In the genomic region with DNA sequence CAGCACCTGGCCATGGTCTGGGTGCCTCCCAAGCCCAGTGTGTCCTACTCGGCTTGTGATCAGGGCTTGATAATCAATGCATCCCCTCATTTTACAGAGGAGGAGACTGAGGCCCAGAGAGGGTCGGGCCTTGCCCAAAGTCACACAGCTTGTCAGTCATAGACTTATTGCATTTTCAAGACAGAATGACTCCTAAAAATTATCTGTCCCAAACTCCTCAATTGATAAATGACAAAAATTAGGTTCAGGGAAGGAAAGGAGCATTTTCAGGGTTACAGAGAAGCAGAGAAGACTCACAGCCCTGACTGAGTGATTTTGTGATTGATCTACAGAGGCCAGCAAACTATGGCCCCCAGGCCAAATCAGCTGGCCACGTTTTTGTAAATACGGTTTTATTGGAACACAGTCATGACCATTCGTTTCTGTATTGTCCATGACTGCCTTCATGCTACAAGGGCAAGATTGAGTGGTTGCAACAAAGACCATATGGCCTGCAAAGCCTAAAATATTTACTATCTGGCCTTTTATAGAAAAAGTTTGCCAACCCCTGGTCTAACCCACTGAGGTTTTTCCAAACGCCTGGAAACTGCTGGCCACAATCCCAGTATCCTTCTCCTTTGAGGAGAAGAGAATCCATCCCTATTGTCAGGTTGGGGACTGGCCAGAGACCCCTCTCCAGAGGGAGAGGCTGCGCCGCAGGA, we compare ENCODE assay signal across 17 cellular contexts. TPM values are rescaled to one million over a fixed set of nuclear protein-coding genes. Genes with fewer than 3 reads are reported as not detected.
DNase-seq lines count a peak whose midpoint lies in the region; ATAC-seq, FAIRE-seq and TF ChIP-seq lines count a peak whose summit lies in the region.
"Had no signal": no experiment of that assay in that cellular context is flagged by ENCODE, and none has a peak within 500 bp of the region (broad histone marks: within the 10 kb centered on the region; RNA-seq: fewer than 3 reads in every experiment).

No MANE protein-coding gene starts in this region.

- H3K14ac ChIP-seq in IMR-90 (replicated peaks; ENCODE audit: low read depth, low read length) = peak overlapping the region; percentile 27; the same call in 1 of the 2 replicates

- H2AFZ ChIP-seq in IMR-90 (replicated peaks; ENCODE audit: low read length, poor library complexity) (peak overlapping the region; percentile 29), K562 (ENCODE audit: low read depth, low read length) (no peak overlapping the region)
- H2AFZ ChIP-seq: GM23248 had no signal

- peak overlapping the region; percentile 21; the same call in 1 of the 2 replicates for H4K5ac ChIP-seq in IMR-90 (ENCODE audit: low read depth, low read length)

- H4K8ac ChIP-seq in IMR-90 (ENCODE audit: low read depth in 2 of 2, low read length in 2 of 2) = peak overlapping the region in 1 of 2 experiments; percentile 36; a peak in 1 of 4 replicates

- H3K18ac ChIP-seq in IMR-90 (ENCODE audit: low read depth, low read length) = peak overlapping the region; percentile 40; the same call in 1 of the 2 replicates

- no peak overlapping the region for H3K56ac ChIP-seq in IMR-90 (ENCODE audit: extremely low read depth, insufficient read depth, low read length)

- H3K27ac ChIP-seq in IMR-90 (ENCODE audit: insufficient read depth, low read length) (peak overlapping the region; percentile 75; the same call in 1 of the 2 replicates), K562 (ENCODE audit: extremely low read depth, low read depth, low read length) (no peak overlapping the region), lower lobe of right lung (peak overlapping the region; percentile 49), stomach smooth muscle (ENCODE audit: low read length) (peak overlapping the region; percentile 99)
- H3K27ac ChIP-seq: GM23248 had no signal

- H3K9me3 ChIP-seq in IMR-90 (ENCODE audit: control insufficient read depth, insufficient read depth, low read length) = no peaks in the 10 kb centered on the region
- H3K9me3 ChIP-seq in K562 (replicated peaks; ENCODE audit: control insufficient read depth, insufficient read depth, low read depth, low read length) = no peaks in the 10 kb centered on the region
- no peaks in the 10 kb centered on the region for H3K9me3 ChIP-seq in lower lobe of right lung
- H3K9me3 ChIP-seq in stomach smooth muscle (ENCODE audit: control insufficient read depth in 2 of 2, low read length in 2 of 2) = no peaks in the 10 kb centered on the region

- no peak for TF ChIP-seq RAD21 in IMR-90 (IDR thresholded peaks at IDR 0.05; ENCODE audit: low read length)
- TF ChIP-seq RAD21 in K562 (CRISPR knock-in tag; conservative IDR thresholded peaks at IDR 0.05 in 1 of 2, IDR thresholded peaks at IDR 0.05 in 1 of 2) = no peak

- FAIRE-seq in K562 (lab: Jason Lieb, UNC) = no peak

- no peaks in the 10 kb centered on the region; a peak in 1 of 4 replicates for H3K79me1 ChIP-seq in IMR-90 (ENCODE audit: low read depth in 1 of 2, low read length in 2 of 2)

- H2AK9ac ChIP-seq in IMR-90 (replicated peaks; ENCODE audit: low read depth, low read length, poor library complexity) = peak overlapping the region; percentile 75

- H2BK120ac ChIP-seq in IMR-90 (ENCODE audit: low read depth, low read length) = peak overlapping the region; percentile 78

- H3K36me3 ChIP-seq in IMR-90 (ENCODE audit: control insufficient read depth, insufficient read depth, low read length) (no peaks in the 10 kb centered on the region), K562 (ENCODE audit: control insufficient read depth, insufficient read depth, low read length) (no peaks in the 10 kb centered on the region), lower lobe of right lung (no peaks in the 10 kb centered on the region), stomach smooth muscle (ENCODE audit: control insufficient read depth in 2 of 2, insufficient read depth in 2 of 2, low read length in 2 of 2) (no peaks in the 10 kb centered on the region)

- CTCF ChIA-PET in IMR-90 (lab: Yijun Ruan, JAX) = no interaction called here
- CTCF ChIA-PET in K562 (lab: Yijun Ruan, JAX; ENCODE audit: low intra/inter-chr PET ratio) = no interaction called here

- TF ChIP-seq EP300 in K562 (IDR thresholded peaks at IDR 0.05; ENCODE audit: low read length) = no peak

- POLR2A ChIA-PET in IMR-90 (lab: Charles Lee; ENCODE audit: unreplicated experiment) (interaction anchor here (0.6 kb wide), 1 partner anchor 241 kb away, joined by 3 read pairs; no protein-coding TSS in a partner anchor), K562 (lab: Yijun Ruan, JAX) (interaction anchor here (0.6 kb wide), 1 partner anchor 489 kb away, joined by 3 read pairs; no protein-coding TSS in a partner anchor)

- 28% methylated on average over 2 of the region's 8 CpGs; no CpG with 5 or more reads in 1 of the 2 experiments for WGBS in IMR-90 (ENCODE audit: extremely low coverage in 2 of 2, insufficient read length in 1 of 2), 2 experiments
- WGBS in K562 (ENCODE audit: insufficient coverage, low coverage, missing lambda C conversion rate) = 2% methylated on average over 8 of the region's 8 CpGs

- TF ChIP-seq POLR2A in IMR-90 (IDR thresholded peaks at IDR 0.05; ENCODE audit: low read depth, low read length) = no peak
- no peak for TF ChIP-seq POLR2A in K562 (conservative IDR thresholded peaks at IDR 0.05)

- H3K4me1 ChIP-seq in IMR-90 (ENCODE audit: control insufficient read depth, insufficient read depth, low read length) (peaks cover 22% of the 10 kb centered on the region), K562 (replicated peaks in 1 of 2; ENCODE audit: control insufficient read depth in 2 of 2, insufficient read depth in 2 of 2, low read length in 2 of 2) (no peaks in the 10 kb centered on the region), lower lobe of right lung (peaks cover 58% of the 10 kb centered on the region), stomach smooth muscle (ENCODE audit: control insufficient read depth, insufficient read depth, low read length) (peaks cover 74% of the 10 kb centered on the region)

- H4K91ac ChIP-seq in IMR-90 (ENCODE audit: insufficient read depth, low read depth, low read length) = peak overlapping the region; percentile 43

- H4K20me1 ChIP-seq in IMR-90 (ENCODE audit: insufficient read depth, low read length) (no peaks in the 10 kb centered on the region), K562 (replicated peaks; ENCODE audit: control insufficient read depth, insufficient read depth, low read length) (no peaks in the 10 kb centered on the region)

- in situ Hi-C loops in IMR-90 (cut with MboI; ENCODE audit: low sequenced_read_pairs) (no loop called here), K562 (cut with MboI) (no loop called here)

- H2BK20ac ChIP-seq in IMR-90 (ENCODE audit: low read depth, low read length) = peak overlapping the region; percentile 31; the same call in 1 of the 2 replicates

- intact Hi-C loops in IMR-90 (cut with micrococcal nuclease) (no loop called here), K562 (cut with micrococcal nuclease) (no loop called here), lower lobe of right lung (cut with DNase I) (no loop called here), head of caudate nucleus (cut with DNase I) (no loop called here)

- no peak overlapping the region; the same call in 1 of the 2 replicates for H3K4me2 ChIP-seq in IMR-90 (ENCODE audit: low read depth, low read length)
- no peak overlapping the region for H3K4me2 ChIP-seq in K562 (ENCODE audit: insufficient read depth, low read length)

- DNase-seq in IMR-90 = no peak
- no peak for DNase-seq in K562 (ENCODE audit: extremely low read depth in 1 of 4, low spot score in 3 of 4)
- DNase-seq in lower lobe of right lung = no peak
- DNase-seq in DMS114 treated with DMSO at 0.1 percent for 48 hours (lab: John Stamatoyannopoulos, UW; ENCODE audit: unreplicated experiment) = no peak
- no peak for DNase-seq in GM03348 (ENCODE audit: low spot score)
- no peak for DNase-seq in head of caudate nucleus
- DNase-seq in NCI-H2171 treated with DMSO at 0.1 percent for 48 hours (lab: John Stamatoyannopoulos, UW) = no peak
- DNase-seq: activated naive CD4-positive, alpha-beta T cell; CD8-positive, alpha-beta memory T cell; DMS79; endodermal cell; GM23248; naive thymus-derived CD8-positive, alpha-beta T cell; NCI-H2029; stimulated activated naive CD4-positive, alpha-beta T cell; T-helper 1 cell had no signal

- BruUV-seq in IMR-90 (replicated peaks; lab: Mats Ljungman, UMichigan) (no TSS peak), K562 (replicated peaks; lab: Mats Ljungman, UMichigan) (no TSS peak)

- peak overlapping the region; percentile 94; the same call in 1 of the 3 replicates for H2BK15ac ChIP-seq in IMR-90 (ENCODE audit: low read depth, low read length)

- peak overlapping the region; percentile 79 for H3K4ac ChIP-seq in IMR-90 (ENCODE audit: low read depth, low read length)

- TF ChIP-seq CTCF in IMR-90 (conservative IDR thresholded peaks at IDR 0.05; ENCODE audit: low read depth, low read length) (no peak), K562 (IDR thresholded peaks at IDR 0.05 in 2 of 3, conservative IDR thresholded peaks at IDR 0.05 in 1 of 3; ENCODE audit: insufficient read depth in 2 of 3, low read depth in 1 of 3, low read length in 3 of 3) (no peak), lower lobe of right lung (IDR thresholded peaks at IDR 0.05) (no peak)

- H3K4me3 ChIP-seq in IMR-90 (ENCODE audit: insufficient read depth, low read depth, low read length) = no peak overlapping the region
- H3K4me3 ChIP-seq in K562 = no peak overlapping the region
- H3K4me3 ChIP-seq in lower lobe of right lung = no peak overlapping the region
- H3K4me3 ChIP-seq in stomach smooth muscle (ENCODE audit: low read length in 2 of 2) = peak overlapping the region in 1 of 2 donors; percentile 29
- H3K4me3 ChIP-seq: GM23248 had no signal

- no peaks in the 10 kb centered on the region for H3K79me2 ChIP-seq in K562 (ENCODE audit: control insufficient read depth, insufficient read depth, low read length)

- ATAC-seq in IMR-90 (ENCODE audit: low read depth) (no peak), K562 (no peak), lower lobe of right lung (no peak)
- ATAC-seq: naive thymus-derived CD8-positive, alpha-beta T cell had no signal

- no peak overlapping the region; the same call in 1 of the 2 replicates for H3K9ac ChIP-seq in IMR-90 (ENCODE audit: low read depth, low read length)
- no peak overlapping the region for H3K9ac ChIP-seq in K562 (ENCODE audit: insufficient read depth in 1 of 2, low read depth in 2 of 2, low read length in 2 of 2)
- no peak overlapping the region for H3K9ac ChIP-seq in stomach smooth muscle (ENCODE audit: low read length in 2 of 2)
- H3K9ac ChIP-seq: GM23248 had no signal

- dilution Hi-C loops in IMR-90 (cut with HindIII; ENCODE audit: low sequenced_read_pairs, unreplicated experiment) = no loop called here

- H3K23ac ChIP-seq in IMR-90 (ENCODE audit: low read depth, low read length) = no peak overlapping the region

- H2BK5ac ChIP-seq in IMR-90 (ENCODE audit: low read depth, low read length, poor library complexity, severe bottlenecking) = no peak overlapping the region

- peaks cover 15% of the 10 kb centered on the region for H3K9me1 ChIP-seq in IMR-90 (ENCODE audit: insufficient read depth, low read length)
- no peaks in the 10 kb centered on the region for H3K9me1 ChIP-seq in K562 (ENCODE audit: control insufficient read depth, insufficient read depth, low read length)

- peak overlapping the region; percentile 77 for H2AK5ac ChIP-seq in IMR-90 (ENCODE audit: low read depth, low read length)

- H3K27me3 ChIP-seq in IMR-90 (ENCODE audit: control insufficient read depth, insufficient read depth, low read length) (no peaks in the 10 kb centered on the region), K562 (ENCODE audit: control insufficient read depth in 2 of 2, insufficient read depth in 2 of 2, low read length in 2 of 2) (peaks cover 5 to 36% of the 10 kb centered on the region in 2 experiments; a peak in 4 of 5 replicates), lower lobe of right lung (ENCODE audit: low read depth) (no peaks in the 10 kb centered on the region), stomach smooth muscle (ENCODE audit: control insufficient read depth in 1 of 2, insufficient read depth in 2 of 2, low read length in 2 of 2) (no peaks in the 10 kb centered on the region)

RNA-seq across cellular contexts. Expression of gene NAV2, which starts 35.1 kb away (rescaled TPM):
- total RNA-seq in IMR-90 (2012; rRNA removed) (4.5 and 4.7 TPM in 2 replicates), K562 (2014; rRNA removed) (0.05 TPM in 1 of 2 replicates, not detected in the other), K562 (2014; rRNA removed; fragmentation: Illumina TruSeq; extraction: Trizol) (under 0.01 and 0.04 TPM in 2 replicates), K562 (2015; rRNA removed; fragmentation: Illumina TruSeq; extraction: Trizol) (0.04 TPM in 2 replicates), K562 (2021) (0.25 and 0.35 TPM in 2 replicates), lower lobe of right lung (36.9 TPM)
- polyA plus RNA-seq in IMR-90 (2012; rRNA removed) (12.3 and 12.6 TPM in 2 replicates), K562 (2011; rRNA removed) (0.07 and 0.41 TPM in 2 replicates), K562 (2014; fragmentation: Illumina TruSeq; extraction: Trizol) (0.07 and 0.15 TPM in 2 replicates), K562 (2014; fragmentation: Nextera tagmentation; extraction: Ambion mirVana) (under 1 TPM; 0.03 to 0.06 TPM), K562 (2014; rRNA removed) (0.05 and 0.08 TPM in 2 replicates)
- polyA plus RNA-seq in IMR-90 (2012; cell fraction: cytosol; rRNA removed) = 4.9 and 7.2 TPM in 2 replicates
- 50.0 and 63.2 TPM in 2 replicates for polyA plus RNA-seq in IMR-90 (2012; cell fraction: nucleus; rRNA removed; ENCODE audit: low replicate concordance)
- 0.58 and 1.4 TPM in 2 replicates for total RNA-seq in K562 (2011; cell fraction: chromatin; rRNA removed; ENCODE audit: low replicate concordance)
- 0.17 and 1.1 TPM in 2 replicates for total RNA-seq in K562 (2011; cell fraction: nucleolus; rRNA removed)
- total RNA-seq in K562 (2011; cell fraction: nucleoplasm; rRNA removed) = 0.37 and 1.6 TPM in 2 replicates
- polyA plus RNA-seq in K562 (2011; cell fraction: cytosol; rRNA removed) = 0.07 and 0.25 TPM in 2 replicates
- polyA plus RNA-seq in K562 (2011; cell fraction: nucleus; rRNA removed) = 0.47 and 0.86 TPM in 2 replicates
- 0.35 and 0.47 TPM in 2 replicates for polyA plus RNA-seq in K562 (2012)
- polyA minus RNA-seq in K562 (2011; rRNA and poly(A)+ RNA removed) = 0.18 and 0.96 TPM in 2 replicates
- polyA minus RNA-seq in K562 (2011; cell fraction: cytosol; rRNA and poly(A)+ RNA removed) = 1.5 TPM in 1 of 2 replicates, not detected in the other
- polyA minus RNA-seq in K562 (2011; cell fraction: nucleus; rRNA and poly(A)+ RNA removed) = 0.67 and 0.78 TPM in 2 replicates
